ENCODE assay signal across 1 cellular context in the genomic region with DNA sequence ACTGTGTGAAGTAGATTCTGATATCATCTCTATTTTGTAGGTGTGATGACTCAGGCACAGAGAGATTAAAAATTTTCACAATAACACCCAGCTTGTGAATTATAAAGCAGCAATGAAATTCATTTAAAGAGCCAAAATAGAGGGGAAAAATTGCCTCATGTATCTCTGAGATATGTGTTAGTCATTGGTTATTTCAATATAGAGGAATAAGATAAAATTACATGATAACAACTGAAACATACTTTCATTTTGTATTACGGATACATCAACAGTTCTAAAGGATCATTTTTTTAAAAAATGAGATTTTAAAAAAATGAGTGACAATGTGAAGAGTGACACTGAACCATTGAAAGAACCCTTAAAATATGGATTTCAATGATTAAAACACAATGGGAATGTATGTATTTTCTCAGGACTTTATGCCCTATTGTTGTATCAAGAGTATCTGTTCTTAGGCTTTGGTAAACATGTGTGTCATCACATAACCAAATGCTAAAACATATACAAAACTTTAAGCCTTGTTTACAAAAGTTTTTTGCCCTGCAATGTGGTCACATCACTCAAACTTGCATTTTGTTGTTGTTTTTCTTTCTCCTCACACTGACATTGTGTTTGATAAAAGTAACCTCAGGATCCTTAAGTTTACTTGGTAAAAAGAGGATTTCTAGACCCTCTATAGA.
TF ChIP-seq lines count a peak whose summit lies in the region.

No MANE protein-coding gene starts in this region.

TF ChIP-seq in SK-N-SH, 30 proteins besides CTCF, POLR2A, EP300 and RAD21 (continued from another document):
- TF ChIP-seq, protein P1, sequence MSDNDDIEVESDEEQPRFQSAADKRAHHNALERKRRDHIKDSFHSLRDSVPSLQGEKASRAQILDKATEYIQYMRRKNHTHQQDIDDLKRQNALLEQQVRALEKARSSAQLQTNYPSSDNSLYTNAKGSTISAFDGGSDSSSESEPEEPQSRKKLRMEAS (IDR thresholded peaks at IDR 0.05; ENCODE audit: low read depth): no peak
- TF ChIP-seq NRF1 (IDR thresholded peaks at IDR 0.05; ENCODE audit: low read depth, low read length) (no peak), MXI1 (IDR thresholded peaks at IDR 0.05; ENCODE audit: low read depth, low read length) (no peak), SIN3A (IDR thresholded peaks at IDR 0.05; ENCODE audit: borderline replicate concordance, low read depth, low read length) (no peak), JUND (IDR thresholded peaks at IDR 0.05) (no peak), GATA2 (CRISPR knock-in tag; IDR thresholded peaks at IDR 0.05) (no peak), FOXM1 (IDR thresholded peaks at IDR 0.05; ENCODE audit: low read depth) (no peak), YY1 (IDR thresholded peaks at IDR 0.05; ENCODE audit: low read depth) (no peak), TCF12 (IDR thresholded peaks at IDR 0.05) (no peak)
- TF ChIP-seq, protein P2, sequence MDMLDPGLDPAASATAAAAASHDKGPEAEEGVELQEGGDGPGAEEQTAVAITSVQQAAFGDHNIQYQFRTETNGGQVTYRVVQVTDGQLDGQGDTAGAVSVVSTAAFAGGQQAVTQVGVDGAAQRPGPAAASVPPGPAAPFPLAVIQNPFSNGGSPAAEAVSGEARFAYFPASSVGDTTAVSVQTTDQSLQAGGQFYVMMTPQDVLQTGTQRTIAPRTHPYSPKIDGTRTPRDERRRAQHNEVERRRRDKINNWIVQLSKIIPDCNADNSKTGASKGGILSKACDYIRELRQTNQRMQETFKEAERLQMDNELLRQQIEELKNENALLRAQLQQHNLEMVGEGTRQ (IDR thresholded peaks at IDR 0.05; ENCODE audit: borderline replicate concordance, low read depth, low read length): no peak
